1 cellular context compared by ENCODE assay signal in genomic region chr17:66350576-66350975, GRCh38.
A peak's percentile ranks its signal among the peaks of the same experiment; 100 is the strongest.
TF ChIP-seq lines count a peak whose summit lies in the region.

No MANE protein-coding gene starts in this region.

TF ChIP-seq in K562, 482 proteins besides CTCF, POLR2A, EP300 and RAD21:
- peak in 1 of 2 experiments; percentile 39 for TF ChIP-seq NCOA2 (IDR thresholded peaks at IDR 0.05; ENCODE audit: partially characterized antibody in 2 of 2)
TF ChIP-seq in K562: peak in this region for 1; not testable (repeated sequence) for 481.
